8 cellular contexts compared by ENCODE assay signal in genomic region chr2:61426267-61426897, GRCh38. TPM values are rescaled to one million over a fixed set of nuclear protein-coding genes. Genes with fewer than 3 reads are reported as not detected.
DNase-seq lines count a peak whose midpoint lies in the region; ATAC-seq and TF ChIP-seq lines count a peak whose summit lies in the region.

No MANE protein-coding gene starts in this region.

- intact Hi-C loops in uterus (cut with DNase I; ENCODE audit: low total_unique reads), result no loop called here

- H3K36me3 ChIP-seq in smooth muscle cell (ENCODE audit: low read depth) (no peaks in the 10 kb centered on the region), uterus (no peaks in the 10 kb centered on the region)

- peaks cover 100% of the 10 kb centered on the region for H3K79me2 ChIP-seq in smooth muscle cell (ENCODE audit: low read depth)

- H3K4me1 ChIP-seq in smooth muscle cell (ENCODE audit: low read depth) (no peaks in the 10 kb centered on the region), uterus (peaks cover 0 to under 1% of the 10 kb centered on the region in 2 donors)

- no peak overlapping the region for H3K9ac ChIP-seq in smooth muscle cell (ENCODE audit: low read depth)

- ATAC-seq in HG02884 (IDR thresholded peaks at IDR 0.05; ENCODE audit: unreplicated experiment), result peak; percentile 63

- no peak overlapping the region for H3K4me2 ChIP-seq in smooth muscle cell

- peak overlapping the region; percentile 23 for H3K27ac ChIP-seq in smooth muscle cell (ENCODE audit: low read depth)
- H3K27ac ChIP-seq in uterus, result no peak overlapping the region

- peaks cover 100% of the 10 kb centered on the region for H4K20me1 ChIP-seq in smooth muscle cell (ENCODE audit: low read depth)

- H3K27me3 ChIP-seq in smooth muscle cell (ENCODE audit: low read depth), result no peaks in the 10 kb centered on the region
- H3K27me3 ChIP-seq in uterus, result no peaks in the 10 kb centered on the region

- peak; percentile 71 for DNase-seq in activated gamma-delta T cell treated with Interleukin-2 at 50 U/mL for 16 hours
- DNase-seq in activated gamma-delta T cell (lab: John Stamatoyannopoulos, UW), result no peak
- DNase-seq in NOMO-1 (lab: John Stamatoyannopoulos, UW; ENCODE audit: unreplicated experiment in 2 of 2), result peak; percentile 59 to 65
- peak; percentile 56 for DNase-seq in activated T-cell treated with anti-CD3 and anti-CD28 coated beads for 24 hours (ENCODE audit: low read depth)
- DNase-seq in fibroblast of villous mesenchyme (ENCODE audit: low read depth), result no peak
- no peak for DNase-seq in smooth muscle cell (lab: John Stamatoyannopoulos, UW; ENCODE audit: unreplicated experiment)
- DNase-seq in uterus, result no peak

- H3K9me3 ChIP-seq in smooth muscle cell (replicated peaks; ENCODE audit: low read depth) (no peaks in the 10 kb centered on the region), uterus (no peaks in the 10 kb centered on the region)

- 62% methylated on average over 6 of the region's 6 CpGs for WGBS in smooth muscle cell (ENCODE audit: low lambda C conversion rate)

- TF ChIP-seq CTCF in fibroblast of villous mesenchyme (IDR thresholded peaks at IDR 0.05; ENCODE audit: insufficient read depth, low read depth, low read length) (peak; percentile 60), smooth muscle cell (IDR thresholded peaks at IDR 0.05; ENCODE audit: borderline replicate concordance, insufficient read depth, poor library complexity, severe bottlenecking) (peak; percentile 49), uterus (IDR thresholded peaks at IDR 0.05) (peak in 1 of 4 experiments; percentile 11)

- peaks cover 7% of the 10 kb centered on the region for H3F3A ChIP-seq in smooth muscle cell (ENCODE audit: low read depth)

- H2AFZ ChIP-seq in smooth muscle cell (ENCODE audit: low read depth), result no peak overlapping the region

- H3K4me3 ChIP-seq in fibroblast of villous mesenchyme (ENCODE audit: low read depth, low read length), result no peak overlapping the region
- no peak overlapping the region for H3K4me3 ChIP-seq in smooth muscle cell
- H3K4me3 ChIP-seq in uterus, result no peak overlapping the region

- no peak for TF ChIP-seq POLR2A in uterus (IDR thresholded peaks at IDR 0.05)

RNA-seq across cellular contexts. Expression of gene USP34, which starts 44.5 kb away (rescaled TPM):
- total RNA-seq in fibroblast of villous mesenchyme (121 and 154 TPM in 2 replicates), smooth muscle cell (151 and 152 TPM in 2 replicates), uterus (100 to 1,000 TPM in 3 of 4 donors, 10 to 100 TPM in 1; 93.8 to 246 (median 184) TPM)
- polyA plus RNA-seq in smooth muscle cell, result 26.4 and 32.5 TPM in 2 replicates

Comparison
In these comparisons a context has a peak if more than half of its experiments do, and no peak if none do; other contexts are left out.
1. DNase-seq: peak in activated gamma-delta T cell treated with Interleukin-2 at 50 U/mL for 16 hours (single experiment), NOMO-1 (2 of 2) and activated T-cell treated with anti-CD3 and anti-CD28 coated beads for 24 hours (single experiment); none in activated gamma-delta T cell (single experiment), fibroblast of villous mesenchyme (single experiment), smooth muscle cell (single experiment) and uterus (0 of 2).